ENCODE assay signal across 8 cellular contexts in genomic region chr19:4369888-4370260, GRCh38. TPM values are rescaled to one million over a fixed set of nuclear protein-coding genes. Genes with fewer than 3 reads are reported as not detected.
DNase-seq lines count a peak whose midpoint lies in the region; ATAC-seq and TF ChIP-seq lines count a peak whose summit lies in the region.

No MANE protein-coding gene starts in this region.

- intact Hi-C loops in heart left ventricle (cut with DNase I): loop anchor here in 1 of 10 donors (2.0 kb wide), 1 partner anchor 31 kb away; the partner anchor contains the start of gene SH3GL1

- ATAC-seq in HG02678 (IDR thresholded peaks at IDR 0.05; ENCODE audit: unreplicated experiment) (peak; percentile 48), heart left ventricle (peak in 2 of 4 donors; percentile 9 to 49)

- peak; percentile 66 for TF ChIP-seq CTCF in GM12864 (IDR thresholded peaks at IDR 0.05; ENCODE audit: low read depth, low read length, missing control alignments)
- TF ChIP-seq CTCF in heart left ventricle (IDR thresholded peaks at IDR 0.05): peak; percentile 16 to 62 (median 38)
- peak; percentile 54 for TF ChIP-seq CTCF in retinal pigment epithelial cell (conservative IDR thresholded peaks at IDR 0.05; ENCODE audit: low read depth, low read length)

- peak overlapping the region in 11 of 12 donors; percentile 58 to 94 (median 76) for H3K27ac ChIP-seq in heart left ventricle

- H3K36me3 ChIP-seq in heart left ventricle: peaks cover 0 to 32% (median 13%) of the 10 kb centered on the region in 9 donors

- TF ChIP-seq POLR2A in heart left ventricle (IDR thresholded peaks at IDR 0.05): no peak

- WGBS in heart left ventricle, 4 donors: 35 to 58% (median 41%) methylated on average over 6 to 21 of the region's 21 CpGs

- H3K4me1 ChIP-seq in heart left ventricle: peaks cover 16 to 79% (median 71%) of the 10 kb centered on the region in 12 donors

- no peaks in the 10 kb centered on the region for H3K9me3 ChIP-seq in heart left ventricle

- DNase-seq in GM12864 (ENCODE audit: low read depth) (no peak), RPMI8226 (peak; percentile 84), heart left ventricle (peak in 3 of 5 donors; percentile 51 to 83 (median 65)), retinal pigment epithelial cell (ENCODE audit: low read depth) (no peak), amniotic stem cell (lab: John Stamatoyannopoulos, UW) (no peak), AG08396 (ENCODE audit: low spot score) (no peak)
- peak; percentile 84 for DNase-seq in activated naive CD4-positive, alpha-beta T cell treated with Interleukin-2 at 50 U/mL for 16 hours

- peak overlapping the region; percentile 39 for H3K4me3 ChIP-seq in GM12864 (ENCODE audit: low read depth, low read length)
- peak overlapping the region in 9 of 12 donors; percentile 23 to 50 (median 38) for H3K4me3 ChIP-seq in heart left ventricle
- no peak overlapping the region for H3K4me3 ChIP-seq in retinal pigment epithelial cell (ENCODE audit: low read length)

- H3K27me3 ChIP-seq in heart left ventricle: no peaks in the 10 kb centered on the region

RNA-seq across cellular contexts. Expression of gene MPND, which starts 26.5 kb away (rescaled TPM):
- total RNA-seq in heart left ventricle: 10 to 100 TPM in 7 of 9 donors, 1 to 10 TPM in 2; 8.2 to 23.7 (median 19.0) TPM
- 10 to 100 TPM; 14.4 to 21.9 TPM for polyA plus RNA-seq in heart left ventricle

RNA-seq across cellular contexts. Expression of gene SH3GL1, which starts 30.5 kb away (rescaled TPM):
- total RNA-seq in heart left ventricle: 10 to 100 TPM; 14.4 to 43.6 (median 22.2) TPM
- 10 to 100 TPM; 17.3 to 43.3 TPM for polyA plus RNA-seq in heart left ventricle

RNA-seq across cellular contexts. Expression of gene STAP2, which starts 31.2 kb away (rescaled TPM):
- total RNA-seq in heart left ventricle: 10 to 100 TPM in 1 of 9 donors, 1 to 10 TPM in 6, under 1 TPM in 2; 0.67 to 14.2 (median 2.1) TPM
- 1 to 10 TPM; 1.1 to 1.9 TPM for polyA plus RNA-seq in heart left ventricle

RNA-seq across cellular contexts. Expression of gene CHAF1A, which starts 32.6 kb away (rescaled TPM):
- total RNA-seq in heart left ventricle: 10 to 100 TPM in 1 of 9 donors, 1 to 10 TPM in 8; 3.0 to 10.7 (median 5.5) TPM
- 1 to 10 TPM; 2.9 to 5.6 TPM for polyA plus RNA-seq in heart left ventricle

Comparison
In these comparisons a context has a peak if more than half of its experiments do, and no peak if none do; other contexts are left out.
1. DNase-seq: peak in RPMI8226 (single experiment), activated naive CD4-positive, alpha-beta T cell treated with Interleukin-2 at 50 U/mL for 16 hours (single experiment) and heart left ventricle (3 of 5); none in GM12864 (single experiment), retinal pigment epithelial cell (single experiment), amniotic stem cell (single experiment) and AG08396 (single experiment).
2. Peak in every context shown above with its lines, with median percentiles within 50 percentile points of each other: CTCF ChIP-seq.